In genomic region chr7:7516156-7516555, GRCh38 we compare ENCODE assay signal across 26 cellular contexts. TPM values are rescaled to one million over a fixed set of nuclear protein-coding genes. Genes with fewer than 3 reads are reported as not detected.
DNase-seq lines count a peak whose midpoint lies in the region; ATAC-seq, FAIRE-seq and TF ChIP-seq lines count a peak whose summit lies in the region.
"Had no signal": no experiment of that assay in that cellular context is flagged by ENCODE, and none has a peak within 500 bp of the region (broad histone marks: within the 10 kb centered on the region; RNA-seq: fewer than 3 reads in every experiment).

No MANE protein-coding gene starts in this region.

- no peaks in the 10 kb centered on the region for H3K36me3 ChIP-seq in K562 (ENCODE audit: control insufficient read depth, insufficient read depth, low read length)

- no peak overlapping the region for H3K4me2 ChIP-seq in K562 (ENCODE audit: insufficient read depth, low read length)

- no peaks in the 10 kb centered on the region for H3K4me1 ChIP-seq in K562 (replicated peaks in 1 of 2; ENCODE audit: control insufficient read depth in 2 of 2, insufficient read depth in 2 of 2, low read length in 2 of 2)

- intact Hi-C loops in K562 (cut with micrococcal nuclease), result no loop called here

- no peaks in the 10 kb centered on the region for H3K79me2 ChIP-seq in K562 (ENCODE audit: control insufficient read depth, insufficient read depth, low read length)

- no peaks in the 10 kb centered on the region for H3K4me1 Mint-ChIP-seq in stimulated activated naive CD8-positive, alpha-beta T cell treated with anti-CD3 and anti-CD28 coated beads, Interleukin-15, amount 100 ng/mL, for 72 hours
- H3K4me1 Mint-ChIP-seq: B cell had no signal

- no peak for DNase-seq in stimulated activated naive CD8-positive, alpha-beta T cell treated with anti-CD3 and anti-CD28 coated beads, Interleukin-15, Interleukin-2, amounts not matched to agents 100 U/mL and 50 U/mL, for 24 hours
- no peak for DNase-seq in stimulated activated naive CD8-positive, alpha-beta T cell treated with anti-CD3 and anti-CD28 coated beads, Interleukin-15, amount 100 ng/mL, for 72 hours
- DNase-seq in NCI-H748 (lab: John Stamatoyannopoulos, UW; ENCODE audit: unreplicated experiment) (peak; percentile 26), K562 (ENCODE audit: extremely low read depth in 1 of 4, low spot score in 3 of 4) (no peak), DMS 273 (lab: John Stamatoyannopoulos, UW; ENCODE audit: unreplicated experiment) (no peak), HuH-7.5 (ENCODE audit: low spot score) (no peak), NCI-H187 treated with DMSO at 0.1 percent for 48 hours (lab: John Stamatoyannopoulos, UW) (no peak)
- DNase-seq: CD8-positive, alpha-beta T cell; DMS79 treated with DMSO at 0.1 percent for 48 hours; Karpas-422; NCI-H1092; NCI-H1436 treated with DMSO at 0.1 percent for 48 hours; NCI-H2029 treated with DMSO at 0.1 percent for 48 hours; NCI-H2171; NCI-H524 treated with DMSO at 0.1 percent for 48 hours; SHP77; T-helper 1 cell had no signal

- no peak overlapping the region for H2AFZ ChIP-seq in K562 (ENCODE audit: low read depth, low read length)

- no peak overlapping the region for H3K4me3 ChIP-seq in K562

- no peaks in the 10 kb centered on the region for H4K20me1 ChIP-seq in K562 (replicated peaks; ENCODE audit: control insufficient read depth, insufficient read depth, low read length)

- H3K27me3 ChIP-seq in K562 (ENCODE audit: control insufficient read depth in 2 of 2, insufficient read depth in 2 of 2, low read length in 2 of 2), result no peaks in the 10 kb centered on the region

- no peak overlapping the region for H3K27ac ChIP-seq in K562 (ENCODE audit: extremely low read depth, low read depth, low read length)
- H3K27ac ChIP-seq: C4-2B, RWPE1 had no signal

- ATAC-seq in stimulated activated naive CD8-positive, alpha-beta T cell treated with anti-CD3 and anti-CD28 coated beads, Interleukin-15, Interleukin-2, amounts not matched to agents 100 U/mL and 50 U/mL, for 24 hours, result peak; percentile 19
- no peak for ATAC-seq in stimulated activated naive CD8-positive, alpha-beta T cell treated with anti-CD3 and anti-CD28 coated beads, Interleukin-15, amount 100 ng/mL, for 72 hours
- no peak for ATAC-seq in K562
- ATAC-seq: CD8-positive, alpha-beta T cell; Panc1 had no signal

- POLR2A ChIA-PET in K562 (lab: Yijun Ruan, JAX), result no interaction called here

- in situ Hi-C loops in K562 (cut with MboI), result no loop called here

- WGBS in K562 (ENCODE audit: insufficient coverage, low coverage, missing lambda C conversion rate), result 0% methylated on average over 2 of the region's 2 CpGs

- H3K9ac ChIP-seq in K562 (ENCODE audit: insufficient read depth in 1 of 2, low read depth in 2 of 2, low read length in 2 of 2), result no peak overlapping the region

- H3K9me1 ChIP-seq in K562 (ENCODE audit: control insufficient read depth, insufficient read depth, low read length), result no peaks in the 10 kb centered on the region

- H3K4me3 Mint-ChIP-seq in stimulated activated naive CD8-positive, alpha-beta T cell treated with anti-CD3 and anti-CD28 coated beads, Interleukin-15, amount 100 ng/mL, for 72 hours, result no peak overlapping the region
- H3K4me3 Mint-ChIP-seq: B cell; CD8-positive, alpha-beta T cell had no signal

- CTCF ChIA-PET in K562 (lab: Yijun Ruan, JAX; ENCODE audit: low intra/inter-chr PET ratio), result no interaction called here

- H3K9me3 ChIP-seq in K562 (replicated peaks; ENCODE audit: control insufficient read depth, insufficient read depth, low read depth, low read length), result no peaks in the 10 kb centered on the region
- H3K9me3 ChIP-seq: Caco-2 had no signal

- no peak for FAIRE-seq in K562 (lab: Jason Lieb, UNC)
- FAIRE-seq: GM12892, GM19239, H54 had no signal

- no peak overlapping the region for H3K27ac Mint-ChIP-seq in stimulated activated naive CD8-positive, alpha-beta T cell treated with anti-CD3 and anti-CD28 coated beads, Interleukin-15, amount 100 ng/mL, for 72 hours
- H3K27ac Mint-ChIP-seq: B cell; CD8-positive, alpha-beta T cell had no signal

- H3K9me3 Mint-ChIP-seq in stimulated activated naive CD8-positive, alpha-beta T cell treated with anti-CD3 and anti-CD28 coated beads, Interleukin-15, amount 100 ng/mL, for 72 hours, result no peaks in the 10 kb centered on the region
- H3K9me3 Mint-ChIP-seq: CD8-positive, alpha-beta T cell had no signal

- no peak for TF ChIP-seq POLR2A in K562 (conservative IDR thresholded peaks at IDR 0.05)

- H3K27me3 Mint-ChIP-seq in stimulated activated naive CD8-positive, alpha-beta T cell treated with anti-CD3 and anti-CD28 coated beads, Interleukin-15, amount 100 ng/mL, for 72 hours, result no peaks in the 10 kb centered on the region

- no TSS peak for BruUV-seq in K562 (replicated peaks; lab: Mats Ljungman, UMichigan)

- TF ChIP-seq EP300 in K562 (IDR thresholded peaks at IDR 0.05; ENCODE audit: low read length), result no peak

- TF ChIP-seq CTCF in K562 (IDR thresholded peaks at IDR 0.05 in 2 of 3, conservative IDR thresholded peaks at IDR 0.05 in 1 of 3; ENCODE audit: insufficient read depth in 2 of 3, low read depth in 1 of 3, low read length in 3 of 3), result no peak

- TF ChIP-seq RAD21 in K562 (CRISPR knock-in tag; conservative IDR thresholded peaks at IDR 0.05 in 1 of 2, IDR thresholded peaks at IDR 0.05 in 1 of 2), result no peak

TF ChIP-seq in K562, 482 proteins besides CTCF, POLR2A, EP300 and RAD21 (continues in another document):
- TF ChIP-seq, protein P1, sequence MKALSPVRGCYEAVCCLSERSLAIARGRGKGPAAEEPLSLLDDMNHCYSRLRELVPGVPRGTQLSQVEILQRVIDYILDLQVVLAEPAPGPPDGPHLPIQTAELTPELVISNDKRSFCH (CRISPR knock-in tag; IDR thresholded peaks at IDR 0.05), result no peak
- TF ChIP-seq, protein P1 (tag; IDR thresholded peaks at IDR 0.05), result peak; percentile 91
- TF ChIP-seq E4F1 (CRISPR knock-in tag; IDR thresholded peaks at IDR 0.05; ENCODE audit: borderline replicate concordance) (no peak), RFX1 (IDR thresholded peaks at IDR 0.05) (no peak)

RNA-seq across cellular contexts. Expression of gene COL28A1, which starts 19.5 kb away (rescaled TPM):
- total RNA-seq in K562 (2011; cell fraction: chromatin; rRNA removed; ENCODE audit: low replicate concordance), result 0.81 TPM in 1 of 2 replicates, not detected in the other
- not detected in 2 replicates for total RNA-seq in K562 (2011; cell fraction: nucleolus; rRNA removed)
- 0.29 TPM in 1 of 2 replicates, not detected in the other for total RNA-seq in K562 (2011; cell fraction: nucleoplasm; rRNA removed)
- 0.04 and 0.05 TPM in 2 replicates for total RNA-seq in K562 (2014; rRNA removed)
- total RNA-seq in K562 (2014; rRNA removed; fragmentation: Illumina TruSeq; extraction: Trizol), result 0.11 TPM in 1 of 2 replicates, not detected in the other
- not detected in 2 replicates for total RNA-seq in K562 (2015; rRNA removed; fragmentation: Illumina TruSeq; extraction: Trizol)
- total RNA-seq in K562 (2021), result 0.13 and 0.40 TPM in 2 replicates
- 0.03 and 0.04 TPM in 2 replicates for polyA plus RNA-seq in K562 (2011; rRNA removed)
- polyA plus RNA-seq in K562 (2011; cell fraction: cytosol; rRNA removed), result 0.04 TPM in 1 of 2 replicates, not detected in the other
- 0.11 and 0.46 TPM in 2 replicates for polyA plus RNA-seq in K562 (2011; cell fraction: nucleus; rRNA removed)
- polyA plus RNA-seq in K562 (2012), result 0.08 and 0.50 TPM in 2 replicates
- 0.06 and 0.07 TPM in 2 replicates for polyA plus RNA-seq in K562 (2014; fragmentation: Illumina TruSeq; extraction: Trizol)
- polyA plus RNA-seq in K562 (2014; fragmentation: Nextera tagmentation; extraction: Ambion mirVana), result under 1 TPM in 1 of 2 experiments, not detected in 1; 0.03 TPM
- polyA plus RNA-seq in K562 (2014; rRNA removed), result 0.12 TPM in 1 of 2 replicates, not detected in the other
- polyA minus RNA-seq in K562 (2011; rRNA and poly(A)+ RNA removed), result 0.09 TPM in 1 of 2 replicates, not detected in the other
- polyA minus RNA-seq in K562 (2011; cell fraction: cytosol; rRNA and poly(A)+ RNA removed), result not detected in 2 replicates
- 0.33 TPM in 1 of 2 replicates, not detected in the other for polyA minus RNA-seq in K562 (2011; cell fraction: nucleus; rRNA and poly(A)+ RNA removed)
- total RNA-seq: OCI-LY7 had no signal

RNA-seq across cellular contexts. Expression of gene MIOS, which starts 50.5 kb away (rescaled TPM):
- total RNA-seq in K562 (2011; cell fraction: chromatin; rRNA removed; ENCODE audit: low replicate concordance), result 53.0 and 137 TPM in 2 replicates
- total RNA-seq in K562 (2011; cell fraction: nucleolus; rRNA removed), result 23.3 and 29.2 TPM in 2 replicates
- total RNA-seq in K562 (2011; cell fraction: nucleoplasm; rRNA removed), result 41.0 and 55.2 TPM in 2 replicates
- total RNA-seq in K562 (2014; rRNA removed) (31.5 and 33.0 TPM in 2 replicates), K562 (2014; rRNA removed; fragmentation: Illumina TruSeq; extraction: Trizol) (37.3 and 38.7 TPM in 2 replicates), K562 (2015; rRNA removed; fragmentation: Illumina TruSeq; extraction: Trizol) (32.4 and 33.1 TPM in 2 replicates), K562 (2021) (30.6 and 31.6 TPM in 2 replicates)
- polyA plus RNA-seq in K562 (2011; rRNA removed) (37.5 and 47.8 TPM in 2 replicates), K562 (2014; fragmentation: Illumina TruSeq; extraction: Trizol) (21.9 and 25.7 TPM in 2 replicates), K562 (2014; fragmentation: Nextera tagmentation; extraction: Ambion mirVana) (10 to 100 TPM in 1 of 2 experiments, 1 to 10 TPM in 1; 7.8 to 12.1 TPM), K562 (2014; rRNA removed) (22.3 and 23.9 TPM in 2 replicates)
- 14.7 and 21.5 TPM in 2 replicates for polyA plus RNA-seq in K562 (2011; cell fraction: cytosol; rRNA removed)
- polyA plus RNA-seq in K562 (2011; cell fraction: nucleus; rRNA removed), result 28.9 and 38.5 TPM in 2 replicates
- 15.2 and 21.1 TPM in 2 replicates for polyA plus RNA-seq in K562 (2012)
- 78.4 and 94.3 TPM in 2 replicates for polyA minus RNA-seq in K562 (2011; rRNA and poly(A)+ RNA removed)
- polyA minus RNA-seq in K562 (2011; cell fraction: cytosol; rRNA and poly(A)+ RNA removed), result 14.1 and 22.8 TPM in 2 replicates
- 67.7 and 111 TPM in 2 replicates for polyA minus RNA-seq in K562 (2011; cell fraction: nucleus; rRNA and poly(A)+ RNA removed)
